In genomic region chrX:147079974-147080373, GRCh38 we compare ENCODE assay signal across 31 cellular contexts.
"Had no signal": no experiment of that assay in that cellular context is flagged by ENCODE, and none has a peak within 500 bp of the region (broad histone marks: within the 10 kb centered on the region; RNA-seq: fewer than 3 reads in every experiment).

No MANE protein-coding gene starts in this region.

- H3K27ac ChIP-seq: neural progenitor cell, ovary, psoas muscle, skin epidermis, spleen, suprapubic skin, testis, tibial artery, transverse colon, upper lobe of right lung, uterus had no signal

- ATAC-seq: naive thymus-derived CD4-positive, alpha-beta T cell; natural killer cell; psoas muscle; right cardiac atrium; sciatic nerve; stimulated activated memory B cell treated with anti-CD40 and anti-IgM and Interleukin-4, amounts not matched to agents 10 μg/mL and 1 μg/mL and 100 μg/mL, for 72 hours; stimulated activated naive CD8-positive, alpha-beta T cell treated with anti-CD3 and anti-CD28 coated beads, Interleukin-15, amount 100 ng/mL, for 72 hours; stimulated activated naive CD8-positive, alpha-beta T cell treated with anti-CD3 and anti-CD28 coated beads, Interleukin-15, Interleukin-2, amounts not matched to agents 100 U/mL and 50 U/mL, for 24 hours; upper lobe of right lung had no signal

- H3K9me3 ChIP-seq: ovary, psoas muscle, suprapubic skin, testis, tibial artery, transverse colon, upper lobe of right lung, uterus had no signal

- H3K36me3 ChIP-seq: neural progenitor cell, ovary, spleen, suprapubic skin, tibial artery, transverse colon, upper lobe of right lung, uterus had no signal

- H3K4me1 Mint-ChIP-seq: naive thymus-derived CD4-positive, alpha-beta T cell; natural killer cell; nephron; neural progenitor cell; stimulated activated memory B cell treated with anti-CD40 and anti-IgM and Interleukin-4, amounts not matched to agents 10 μg/mL and 1 μg/mL and 100 μg/mL, for 72 hours; stimulated activated naive CD8-positive, alpha-beta T cell treated with anti-CD3 and anti-CD28 coated beads, Interleukin-15, amount 100 ng/mL, for 72 hours had no signal

- H3K27me3 ChIP-seq: neural progenitor cell, ovary, spleen, suprapubic skin, testis, tibial artery, transverse colon, upper lobe of right lung, uterus had no signal

- H3K4me3 Mint-ChIP-seq: naive thymus-derived CD4-positive, alpha-beta T cell; natural killer cell; nephron; neural progenitor cell; stimulated activated memory B cell treated with anti-CD40 and anti-IgM and Interleukin-4, amounts not matched to agents 10 μg/mL and 1 μg/mL and 100 μg/mL, for 72 hours; stimulated activated naive CD8-positive, alpha-beta T cell treated with anti-CD3 and anti-CD28 coated beads, Interleukin-15, amount 100 ng/mL, for 72 hours; type B pancreatic cell had no signal

- H3K4me2 ChIP-seq: neural progenitor cell, smooth muscle cell had no signal

- H3K27ac Mint-ChIP-seq: natural killer cell; nephron; neural progenitor cell; progenitor cell of endocrine pancreas; stimulated activated memory B cell treated with anti-CD40 and anti-IgM and Interleukin-4, amounts not matched to agents 10 μg/mL and 1 μg/mL and 100 μg/mL, for 72 hours; stimulated activated naive CD8-positive, alpha-beta T cell treated with anti-CD3 and anti-CD28 coated beads, Interleukin-15, amount 100 ng/mL, for 72 hours; type B pancreatic cell had no signal

- H3K4me1 ChIP-seq: neural progenitor cell, psoas muscle, spleen, suprapubic skin, testis, tibial artery, transverse colon, upper lobe of right lung, uterus had no signal

- H3K36me3 Mint-ChIP-seq: naive thymus-derived CD4-positive, alpha-beta T cell; natural killer cell; neural progenitor cell; stimulated activated memory B cell treated with anti-CD40 and anti-IgM and Interleukin-4, amounts not matched to agents 10 μg/mL and 1 μg/mL and 100 μg/mL, for 72 hours; type B pancreatic cell had no signal

- H3K9ac ChIP-seq: neural progenitor cell had no signal

- H3K27me3 Mint-ChIP-seq: naive thymus-derived CD4-positive, alpha-beta T cell; progenitor cell of endocrine pancreas; stimulated activated memory B cell treated with anti-CD40 and anti-IgM and Interleukin-4, amounts not matched to agents 10 μg/mL and 1 μg/mL and 100 μg/mL, for 72 hours; stimulated activated naive CD8-positive, alpha-beta T cell treated with anti-CD3 and anti-CD28 coated beads, Interleukin-15, amount 100 ng/mL, for 72 hours; type B pancreatic cell had no signal

- H2AFZ ChIP-seq: neural progenitor cell had no signal

- DNase-seq: naive thymus-derived CD4-positive, alpha-beta T cell; natural killer cell; occipital lobe; ovary; posterior cingulate gyrus; psoas muscle; right cardiac atrium; spleen; stimulated activated CD4-positive, alpha-beta T cell treated with anti-CD3 and anti-CD28 coated beads, Interleukin-12 subunit alpha, Interleukin-12 subunit beta, amount 100 ng/mL, for 4 hours; stimulated activated CD4-positive, alpha-beta T cell treated with anti-CD3 and anti-CD28 coated beads, Interleukin-1b, Interleukin-23, amount 100 ng/mL, for 48 hours; stimulated activated CD4-positive, alpha-beta T cell treated with anti-CD3 and anti-CD28 coated beads, Interleukin-4, amount 100 ng/mL, for 1 hour; stimulated activated CD4-positive, alpha-beta T cell treated with anti-CD3 and anti-CD28 coated beads, Interleukin-4, amount 100 ng/mL, for 4 hours; stimulated activated CD8-positive, alpha-beta memory T cell treated with anti-CD3 and anti-CD28 coated beads, Interleukin-4, amount 100 ng/mL, for 48 hours; stimulated activated naive CD4-positive, alpha-beta T cell; stimulated activated naive CD8-positive, alpha-beta T cell treated with anti-CD3 and anti-CD28 coated beads, Interleukin-15, amount 100 ng/mL, for 72 hours; stimulated activated naive CD8-positive, alpha-beta T cell treated with anti-CD3 and anti-CD28 coated beads, Interleukin-15, Interleukin-2, amounts not matched to agents 100 U/mL and 50 U/mL, for 24 hours; substantia nigra; testis; tibial artery; transverse colon; upper lobe of right lung; uterus had no signal

- H3K4me3 ChIP-seq: neural progenitor cell, ovary, psoas muscle, skin epidermis, smooth muscle cell, spleen, suprapubic skin, testis, tibial artery, transverse colon, upper lobe of right lung, uterus had no signal
